ENCODE assay signal across 8 cellular contexts in the genomic region with DNA sequence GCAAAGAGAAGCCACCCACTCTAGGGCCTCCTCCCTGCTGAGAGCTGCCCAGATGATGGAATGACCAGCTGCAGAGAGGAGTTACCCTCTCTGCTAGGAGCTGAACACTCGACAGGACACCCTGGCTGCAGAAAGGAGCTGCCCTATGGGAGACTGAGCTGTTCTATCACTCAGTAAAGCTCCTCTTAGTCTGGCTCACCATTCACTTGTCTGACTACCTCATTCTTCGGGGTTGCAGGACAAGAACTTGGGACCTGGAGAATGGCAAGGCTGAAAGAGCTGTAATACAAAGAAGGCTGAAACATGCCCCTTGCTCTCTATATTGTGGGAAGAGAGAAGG. TPM values are rescaled to one million over a fixed set of nuclear protein-coding genes. Genes with fewer than 3 reads are reported as not detected.
"Had no signal": no experiment of that assay in that cellular context is flagged by ENCODE, and none has a peak within 500 bp of the region (broad histone marks: within the 10 kb centered on the region; RNA-seq: fewer than 3 reads in every experiment).

No MANE protein-coding gene starts in this region.

- H2AFZ ChIP-seq: GM23338 had no signal

- H3K4me3 ChIP-seq: GM23338 had no signal

- H3K4me3 Mint-ChIP-seq: GM23338, H9, HFFc6, IgD-negative memory B cell had no signal

- H3K4me1 Mint-ChIP-seq: IgD-negative memory B cell had no signal

- H3K27ac ChIP-seq: HL-60 had no signal

- H3K36me3 Mint-ChIP-seq: IgD-negative memory B cell had no signal

- DNase-seq: HCEC 1CT, HFFc6 had no signal

- H3K27me3 Mint-ChIP-seq: IgD-negative memory B cell had no signal

- H3K4me2 ChIP-seq: GM23338 had no signal

- H3K27ac Mint-ChIP-seq: GM23338, HFFc6, IgD-negative memory B cell had no signal

- ATAC-seq: GM23338 had no signal

RNA-seq across cellular contexts. Expression of a gene that starts 30.5 kb away (rescaled TPM):
- total RNA-seq: HepG2, HFFc6, HT1080 had no signal
- polyA plus RNA-seq: HepG2, IgD-negative memory B cell had no signal
